In the genomic region with DNA sequence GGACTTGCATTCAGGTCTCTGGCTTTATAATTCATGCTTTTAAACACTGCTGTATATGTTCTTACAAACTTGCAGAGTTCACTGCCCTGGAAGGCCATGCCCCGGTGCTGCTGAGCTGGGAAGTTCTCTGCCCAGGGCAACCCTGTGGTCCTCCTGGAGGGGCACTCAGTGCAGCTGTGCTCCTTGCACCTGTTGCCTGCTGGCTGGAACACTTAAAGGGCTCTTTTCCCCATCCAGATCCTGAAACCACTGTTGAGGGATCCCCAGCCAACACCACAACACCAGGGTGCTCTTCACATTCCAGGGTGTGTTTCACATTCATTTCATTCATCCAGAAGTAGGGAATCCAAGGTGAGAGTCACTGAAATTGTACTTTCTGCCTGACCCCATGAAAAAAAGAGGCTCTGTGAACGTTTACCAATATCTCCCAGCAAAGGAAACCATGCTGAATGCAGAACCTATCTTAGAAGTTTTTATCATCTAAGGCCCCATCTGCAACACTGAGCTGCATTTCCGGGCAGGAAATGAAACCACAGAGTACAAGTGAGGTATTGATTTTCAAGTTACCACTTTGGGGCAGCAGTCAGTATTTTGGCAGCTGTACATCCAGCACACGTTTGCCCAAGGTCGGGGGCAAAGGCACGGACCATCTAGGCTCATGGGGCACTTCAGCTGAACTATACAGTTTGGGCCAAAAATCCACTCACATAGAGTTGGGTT, we compare ENCODE assay signal across 9 cellular contexts. TPM values are rescaled to one million over a fixed set of nuclear protein-coding genes. Genes with fewer than 3 reads are reported as not detected.
A peak's percentile ranks its signal among the peaks of the same experiment; 100 is the strongest.
DNase-seq lines count a peak whose midpoint lies in the region; ATAC-seq, FAIRE-seq and TF ChIP-seq lines count a peak whose summit lies in the region.
"Had no signal": no experiment of that assay in that cellular context is flagged by ENCODE, and none has a peak within 500 bp of the region (broad histone marks: within the 10 kb centered on the region; RNA-seq: fewer than 3 reads in every experiment).

No MANE protein-coding gene starts in this region.

- peak overlapping the region; percentile 55 to 83 (median 74) for H3K27ac ChIP-seq in Peyer's patch
- peak overlapping the region; percentile 47; the same call in 2 of the 3 replicates for H3K27ac ChIP-seq in K562 (ENCODE audit: extremely low read depth, low read depth, low read length)

- no peak for TF ChIP-seq RAD21 in K562 (CRISPR knock-in tag; conservative IDR thresholded peaks at IDR 0.05 in 1 of 2, IDR thresholded peaks at IDR 0.05 in 1 of 2)

- H3K4me3 ChIP-seq in Peyer's patch, result no peak overlapping the region
- H3K4me3 ChIP-seq in K562, result no peak overlapping the region
- H3K4me3 ChIP-seq in foreskin fibroblast (ENCODE audit: low read depth in 1 of 2, low read length in 2 of 2), result no peak overlapping the region

- H3K79me2 ChIP-seq in K562 (ENCODE audit: control insufficient read depth, insufficient read depth, low read length), result no peaks in the 10 kb centered on the region

- H3K27me3 ChIP-seq in Peyer's patch (no peaks in the 10 kb centered on the region), K562 (ENCODE audit: control insufficient read depth in 2 of 2, insufficient read depth in 2 of 2, low read length in 2 of 2) (peaks cover under 1 to 3% of the 10 kb centered on the region in 2 experiments; a peak in 1 of 5 replicates)

- DNase-seq in activated gamma-delta T cell treated with Interleukin-2 at 50 U/mL for 16 hours (peak; percentile 54), activated gamma-delta T cell (lab: John Stamatoyannopoulos, UW) (no peak), Peyer's patch (peak in 2 of 3 donors; percentile 78 to 83), K562 (ENCODE audit: extremely low read depth in 1 of 4, low spot score in 3 of 4) (peak in 1 of 4 experiments; percentile 26), anterior cingulate cortex (lab: John Stamatoyannopoulos, UW) (no peak), HFFc6 (no peak), foreskin fibroblast (no peak)

- WGBS in K562 (ENCODE audit: insufficient coverage, low coverage, missing lambda C conversion rate), result 7% methylated on average over 6 of the region's 6 CpGs

- H3K36me3 ChIP-seq in Peyer's patch (no peaks in the 10 kb centered on the region), K562 (ENCODE audit: control insufficient read depth, insufficient read depth, low read length) (no peaks in the 10 kb centered on the region)

- ATAC-seq in HG03025 (IDR thresholded peaks at IDR 0.05; ENCODE audit: low FRiP score, unreplicated experiment), result peak; percentile 61
- peak; percentile 71 for ATAC-seq in K562

- H3K9me3 ChIP-seq in Peyer's patch (no peaks in the 10 kb centered on the region), K562 (replicated peaks; ENCODE audit: control insufficient read depth, insufficient read depth, low read depth, low read length) (no peaks in the 10 kb centered on the region)

- no peaks in the 10 kb centered on the region for H4K20me1 ChIP-seq in K562 (replicated peaks; ENCODE audit: control insufficient read depth, insufficient read depth, low read length)

- no peak for TF ChIP-seq EP300 in K562 (IDR thresholded peaks at IDR 0.05; ENCODE audit: low read length)

- peak overlapping the region; percentile 42; the same call in 1 of the 2 replicates for H3K4me2 ChIP-seq in K562 (ENCODE audit: insufficient read depth, low read length)

- H3K27ac Mint-ChIP-seq in HFFc6, result no peak overlapping the region
- H3K27ac Mint-ChIP-seq: nephron had no signal

- peak overlapping the region; percentile 80 for H2AFZ ChIP-seq in K562 (ENCODE audit: low read depth, low read length)

- H3K27me3 Mint-ChIP-seq in HFFc6 (ENCODE audit: insufficient read depth), result no peaks in the 10 kb centered on the region

- no TSS peak for BruUV-seq in K562 (replicated peaks; lab: Mats Ljungman, UMichigan)

- H3K4me1 Mint-ChIP-seq in HFFc6 (ENCODE audit: low read depth), result no peaks in the 10 kb centered on the region

- no peaks in the 10 kb centered on the region for H3K36me3 Mint-ChIP-seq in HFFc6 (ENCODE audit: low read depth)

- FAIRE-seq in K562 (lab: Jason Lieb, UNC), result no peak

- POLR2A ChIA-PET in K562 (lab: Yijun Ruan, JAX), result interaction anchor here (0.7 to 1.7 kb wide), 4 partner anchors 9 to 286 kb away, joined by 3 to 4 read pairs (median 3); partner anchors contain the start of gene KIAA0040

- H3K9me3 Mint-ChIP-seq in HFFc6, result peaks cover 11% of the 10 kb centered on the region

- intact Hi-C loops in K562 (cut with micrococcal nuclease), result no loop called here

- no peak overlapping the region for H3K4me3 Mint-ChIP-seq in HFFc6
- H3K4me3 Mint-ChIP-seq: nephron had no signal

- no peaks in the 10 kb centered on the region for H3K9me1 ChIP-seq in K562 (ENCODE audit: control insufficient read depth, insufficient read depth, low read length)

- 0 out of 4 replicates have a peak overlapping the region, but pooled peaks of 1 of the 2 experiments have one; percentile 48 for H3K9ac ChIP-seq in K562 (ENCODE audit: insufficient read depth in 1 of 2, low read depth in 2 of 2, low read length in 2 of 2)

- TF ChIP-seq POLR2A in Peyer's patch (IDR thresholded peaks at IDR 0.05), result no peak
- no peak for TF ChIP-seq POLR2A in K562 (conservative IDR thresholded peaks at IDR 0.05)

- TF ChIP-seq CTCF in Peyer's patch (IDR thresholded peaks at IDR 0.05), result no peak
- TF ChIP-seq CTCF in K562 (IDR thresholded peaks at IDR 0.05 in 2 of 3, conservative IDR thresholded peaks at IDR 0.05 in 1 of 3; ENCODE audit: insufficient read depth in 2 of 3, low read depth in 1 of 3, low read length in 3 of 3), result no peak
- no peak for TF ChIP-seq CTCF in HFFc6 (IDR thresholded peaks at IDR 0.05)
- no peak for TF ChIP-seq CTCF in foreskin fibroblast (IDR thresholded peaks at IDR 0.05; ENCODE audit: low read depth, low read length)

- CTCF ChIA-PET in K562 (lab: Yijun Ruan, JAX; ENCODE audit: low intra/inter-chr PET ratio), result no interaction called here

- H3K4me1 ChIP-seq in Peyer's patch (peaks cover 0 to 11% (median 3%) of the 10 kb centered on the region in 4 donors), K562 (replicated peaks in 1 of 2; ENCODE audit: control insufficient read depth in 2 of 2, insufficient read depth in 2 of 2, low read length in 2 of 2) (peaks cover 0 to 14% of the 10 kb centered on the region in 2 experiments; a peak in 3 of 5 replicates)

- in situ Hi-C loops in K562 (cut with MboI), result no loop called here

TF ChIP-seq in K562, 482 proteins besides CTCF, POLR2A, EP300 and RAD21 (continues in another document):
- TF ChIP-seq UBTF (IDR thresholded peaks at IDR 0.05; ENCODE audit: borderline replicate concordance in 1 of 2, low read depth in 2 of 2, low read length in 2 of 2) (no peak), SMARCA5 (IDR thresholded peaks at IDR 0.05) (no peak), GABPA (tag; conservative IDR thresholded peaks at IDR 0.05; ENCODE audit: low read depth) (peak; percentile 53), ZFP91 (CRISPR knock-in tag; IDR thresholded peaks at IDR 0.05) (no peak), RBM25 (IDR thresholded peaks at IDR 0.05; ENCODE audit: low read depth, low read length, severe bottlenecking) (no peak), CSDE1 (IDR thresholded peaks at IDR 0.05) (no peak)

RNA-seq across cellular contexts. Expression of gene KIAA0040, which starts 16.4 kb away (rescaled TPM):
- total RNA-seq in Peyer's patch (10 to 100 TPM in 2 of 4 donors, 1 to 10 TPM in 2; 9.7 to 52.8 (median 10.3) TPM), K562 (2014; rRNA removed) (6.4 and 8.2 TPM in 2 replicates), K562 (2014; rRNA removed; fragmentation: Illumina TruSeq; extraction: Trizol) (9.7 and 10.5 TPM in 2 replicates), K562 (2015; rRNA removed; fragmentation: Illumina TruSeq; extraction: Trizol) (9.8 and 10.1 TPM in 2 replicates), K562 (2021) (12.1 and 13.1 TPM in 2 replicates)
- 6.8 and 7.9 TPM in 2 replicates for total RNA-seq in K562 (2011; cell fraction: chromatin; rRNA removed; ENCODE audit: low replicate concordance)
- total RNA-seq in K562 (2011; cell fraction: nucleolus; rRNA removed), result 7.1 and 8.0 TPM in 2 replicates
- 9.5 and 11.3 TPM in 2 replicates for total RNA-seq in K562 (2011; cell fraction: nucleoplasm; rRNA removed)
- polyA plus RNA-seq in K562 (2011; rRNA removed) (6.2 and 6.3 TPM in 2 replicates), K562 (2014; fragmentation: Illumina TruSeq; extraction: Trizol) (12.4 and 13.6 TPM in 2 replicates), K562 (2014; fragmentation: Nextera tagmentation; extraction: Ambion mirVana) (1 to 10 TPM; 3.4 to 6.1 TPM), K562 (2014; rRNA removed) (7.1 and 8.4 TPM in 2 replicates)
- 6.4 and 6.9 TPM in 2 replicates for polyA plus RNA-seq in K562 (2011; cell fraction: cytosol; rRNA removed)
- polyA plus RNA-seq in K562 (2011; cell fraction: nucleus; rRNA removed), result 3.4 and 4.3 TPM in 2 replicates
- polyA plus RNA-seq in K562 (2012), result 9.6 and 13.7 TPM in 2 replicates
- polyA minus RNA-seq in K562 (2011; rRNA and poly(A)+ RNA removed), result 10.5 and 10.8 TPM in 2 replicates
- 2.1 and 6.3 TPM in 2 replicates for polyA minus RNA-seq in K562 (2011; cell fraction: cytosol; rRNA and poly(A)+ RNA removed)
- polyA minus RNA-seq in K562 (2011; cell fraction: nucleus; rRNA and poly(A)+ RNA removed), result 4.6 and 6.4 TPM in 2 replicates
- not detected for total RNA-seq in HFFc6 (2021; fragmentation: NEBNext Ultra II Directional; extraction: Animal tissue kit (Norgen Biotek cat#: 25700))

Comparison
In these comparisons a context has a peak if more than half of its experiments do, and no peak if none do; other contexts are left out.
1. DNase-seq: peak in activated gamma-delta T cell treated with Interleukin-2 at 50 U/mL for 16 hours (single experiment) and Peyer's patch (2 of 3); none in activated gamma-delta T cell (single experiment), anterior cingulate cortex (0 of 58), HFFc6 (single experiment) and foreskin fibroblast (0 of 2).
2. RNA of gene KIAA0040, which starts 16.4 kb away (total RNA-seq): 9.7 to 52.8 TPM in Peyer's patch and 6.4 to 13.1 TPM in K562; not detected in HFFc6; every median in the first group is over 4 times any median in the second.